30 cellular contexts compared by ENCODE assay signal in the genomic region with DNA sequence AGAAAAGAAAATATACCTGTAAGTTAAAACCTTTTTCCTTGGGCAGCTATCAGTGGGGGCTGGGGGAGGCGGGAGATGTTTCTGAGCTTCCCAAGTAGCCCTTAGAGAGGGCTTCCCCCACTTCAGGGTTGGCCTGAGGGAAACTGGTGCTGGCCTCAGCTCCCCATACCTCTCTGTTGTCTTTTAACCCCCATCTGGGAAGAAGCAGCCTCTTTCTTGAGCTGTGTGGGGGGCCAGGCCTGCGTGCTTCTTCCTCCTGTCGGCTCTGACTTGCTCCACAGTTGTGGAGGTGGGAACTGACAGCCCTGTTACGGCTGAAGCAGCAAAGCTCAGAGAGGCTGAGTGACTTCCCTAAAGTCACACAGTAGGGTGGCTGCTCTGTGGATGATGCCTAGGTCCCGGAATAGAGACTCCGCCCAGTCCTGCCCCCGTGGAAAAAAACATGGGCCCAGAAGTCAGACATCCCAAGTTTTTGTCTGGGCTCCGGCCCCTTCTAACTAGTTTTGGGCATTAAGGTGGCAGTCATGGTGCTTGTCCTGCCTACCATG. TPM values are rescaled to one million over a fixed set of nuclear protein-coding genes. Genes with fewer than 3 reads are reported as not detected.
DNase-seq lines count a peak whose midpoint lies in the region; ATAC-seq, FAIRE-seq and TF ChIP-seq lines count a peak whose summit lies in the region.
"Had no signal": no experiment of that assay in that cellular context is flagged by ENCODE, and none has a peak within 500 bp of the region (broad histone marks: within the 10 kb centered on the region; RNA-seq: fewer than 3 reads in every experiment).

No MANE protein-coding gene starts in this region.

- H2BK20ac ChIP-seq in H1 (ENCODE audit: low read length): no peak overlapping the region

- H3K4me2 ChIP-seq in H1 (ENCODE audit: insufficient read depth in 1 of 2, low read depth in 2 of 2, low read length in 2 of 2): no peak overlapping the region
- H3K4me2 ChIP-seq: BLaER1 had no signal

- H4K5ac ChIP-seq in H1 (ENCODE audit: insufficient read length, low read depth, low read length): no peak overlapping the region

- H3K4me3 ChIP-seq in HEK293 (ENCODE audit: low read depth, low read length) (no peak overlapping the region), WERI-Rb-1 (ENCODE audit: low read depth, low read length) (no peak overlapping the region; the same call in 1 of the 2 replicates), H1 (ENCODE audit: extremely low read depth in 1 of 4, insufficient read depth in 2 of 4, low read depth in 3 of 4, low read length in 4 of 4) (no peak overlapping the region)
- H3K4me3 ChIP-seq: BLaER1, GM12878 had no signal

- no peak overlapping the region for H2BK12ac ChIP-seq in H1 (ENCODE audit: low read depth, low read length)

- no peaks in the 10 kb centered on the region for H3K9me3 Mint-ChIP-seq in endothelial cell (ENCODE audit: unreplicated experiment)
- H3K9me3 Mint-ChIP-seq: CD14-positive monocyte; CD4-positive, alpha-beta memory T cell; CD4-positive, CD25-positive, alpha-beta regulatory T cell; CD8-positive, alpha-beta memory T cell had no signal

- H2AFZ ChIP-seq in H1 (ENCODE audit: low read length): no peak overlapping the region

- H3K9me3 ChIP-seq in HEK293 (ENCODE audit: control insufficient read depth, insufficient read depth, low read depth, low read length) (no peaks in the 10 kb centered on the region), WERI-Rb-1 (ENCODE audit: severe bottlenecking) (no peaks in the 10 kb centered on the region), H1 (ENCODE audit: insufficient read depth in 2 of 2, low read depth in 1 of 2, low read length in 1 of 2) (no peaks in the 10 kb centered on the region)
- H3K9me3 ChIP-seq: BE2C, BLaER1 had no signal

- H3K27me3 ChIP-seq in WERI-Rb-1 (ENCODE audit: insufficient read depth, low read depth, severe bottlenecking): no peaks in the 10 kb centered on the region
- no peaks in the 10 kb centered on the region; a peak in 1 of 7 replicates for H3K27me3 ChIP-seq in H1 (replicated peaks in 1 of 4; ENCODE audit: control insufficient read depth in 3 of 4, extremely low read depth in 1 of 4, insufficient read depth in 3 of 4, low read length in 3 of 4)
- H3K27me3 ChIP-seq: BE2C, BLaER1 had no signal

- H3K56ac ChIP-seq in H1 (replicated peaks; ENCODE audit: insufficient read length, low read depth, low read length): no peak overlapping the region

- H3K79me2 ChIP-seq in H1 (ENCODE audit: control insufficient read depth in 1 of 2, insufficient read depth in 2 of 2, low read length in 2 of 2): no peaks in the 10 kb centered on the region

- no peak overlapping the region for H4K91ac ChIP-seq in H1 (replicated peaks; ENCODE audit: insufficient read length, low read length)

- no peak for ATAC-seq in GM18519 (IDR thresholded peaks at IDR 0.05; ENCODE audit: low FRiP score, unreplicated experiment)
- ATAC-seq: GM12878 had no signal

- CTCF ChIA-PET in HEK293 (lab: Yijun Ruan, JAX) (no interaction called here), H1 (lab: Charles Lee; ENCODE audit: partially characterized antibody) (interaction anchor here (1.2 to 1.8 kb wide), 2 partner anchors 18 to 32 kb away, joined by 3 to 6 read pairs; no protein-coding TSS in a partner anchor)

- H3K23ac ChIP-seq in H1 (ENCODE audit: insufficient read length): no peak overlapping the region

- no peak overlapping the region for H3K14ac ChIP-seq in H1 (ENCODE audit: insufficient read length)

- 83% methylated on average over 8 of the region's 8 CpGs; no CpG with 5 or more reads in 1 of the 2 experiments for WGBS in H1 (ENCODE audit: extremely low coverage in 1 of 2, insufficient coverage in 1 of 2, insufficient read length in 1 of 2, insufficient replicate concordance in 2 of 2, low coverage in 1 of 2, low lambda C conversion rate in 2 of 2, missing lambda C conversion rate in 1 of 2), 2 experiments

- no peak for TF ChIP-seq RAD21 in H1 (IDR thresholded peaks at IDR 0.05 in 1 of 2, conservative IDR thresholded peaks at IDR 0.05 in 1 of 2; ENCODE audit: low read depth in 2 of 2, low read length in 2 of 2)

- no peak overlapping the region; the same call in 1 of the 2 replicates for H4K8ac ChIP-seq in H1 (ENCODE audit: extremely low read depth, insufficient read depth, low read length)

- no peak overlapping the region for H3K4me3 Mint-ChIP-seq in endothelial cell (ENCODE audit: unreplicated experiment)
- H3K4me3 Mint-ChIP-seq: CD14-positive monocyte; CD4-positive, alpha-beta memory T cell; CD4-positive, CD25-positive, alpha-beta regulatory T cell; CD8-positive, alpha-beta memory T cell had no signal

- H3K9ac ChIP-seq in H1 (replicated peaks in 1 of 4; ENCODE audit: extremely low read depth in 1 of 4, low read depth in 3 of 4, low read length in 3 of 4): no peak overlapping the region
- H3K9ac ChIP-seq: BLaER1 had no signal

- 0 out of 2 replicates have a peak overlapping the region, but pooled peaks have one; percentile 46 for H2BK15ac ChIP-seq in H1 (ENCODE audit: low read length)

- H3K36me3 ChIP-seq in HEK293 (ENCODE audit: control insufficient read depth in 2 of 2, insufficient read depth in 1 of 2, low read length in 2 of 2) (no peaks in the 10 kb centered on the region), WERI-Rb-1 (no peaks in the 10 kb centered on the region), H1 (ENCODE audit: control insufficient read depth in 2 of 4, insufficient read depth in 4 of 4, low read length in 3 of 4) (no peaks in the 10 kb centered on the region)
- H3K36me3 ChIP-seq: BE2C, BLaER1 had no signal

- DNase-seq in WERI-Rb-1 (no peak), H1 (ENCODE audit: low read depth in 1 of 2, low spot score in 2 of 2) (no peak), posterior vena cava (ENCODE audit: low spot score) (peak; percentile 42), kidney tubule cell (ENCODE audit: low spot score) (no peak), NCI-H1694 (lab: John Stamatoyannopoulos, UW) (no peak), endothelial cell (ENCODE audit: low spot score) (no peak)
- DNase-seq: 8988T; ACHN; BE2C; C1 segment of cervical spinal cord; CD4-positive, alpha-beta memory T cell; CD4-positive, CD25-positive, alpha-beta regulatory T cell; CD8-positive, alpha-beta memory T cell; COR-L47; DMS 273 treated with DMSO at 0.1 percent for 48 hours; DMS153; DMS53; DMS79; DND-41; EL; GDM1 had no signal

- H3K23me2 ChIP-seq in H1 (ENCODE audit: low read depth, low read length): no peaks in the 10 kb centered on the region

- no peak overlapping the region for H2AK5ac ChIP-seq in H1 (ENCODE audit: low read depth, low read length)

- no peak for TF ChIP-seq POLR2A in H1 (IDR thresholded peaks at IDR 0.05; ENCODE audit: control extremely low read depth in 1 of 2, low read depth in 2 of 2, low read length in 2 of 2)

- H3K36me3 Mint-ChIP-seq in endothelial cell (ENCODE audit: low read depth, unreplicated experiment): no peaks in the 10 kb centered on the region
- H3K36me3 Mint-ChIP-seq: CD14-positive monocyte; CD4-positive, alpha-beta memory T cell; CD4-positive, CD25-positive, alpha-beta regulatory T cell; CD8-positive, alpha-beta memory T cell had no signal

- intact Hi-C loops in posterior vena cava (cut with DNase I): no loop called here

- no peaks in the 10 kb centered on the region for H3K79me1 ChIP-seq in H1 (ENCODE audit: low read depth, low read length)

- H3K4me1 ChIP-seq in HEK293 (ENCODE audit: control insufficient read depth, insufficient read depth, low read length) (no peaks in the 10 kb centered on the region), H1 (replicated peaks in 1 of 4; ENCODE audit: control insufficient read depth in 3 of 4, insufficient read depth in 4 of 4, low read length in 3 of 4) (peaks cover 0 to 16% (median 13%) of the 10 kb centered on the region in 4 experiments; a peak in 5 of 7 replicates)
- H3K4me1 ChIP-seq: BE2C, BLaER1 had no signal

- H3K27me3 Mint-ChIP-seq in endothelial cell (ENCODE audit: unreplicated experiment): peaks cover 6% of the 10 kb centered on the region
- H3K27me3 Mint-ChIP-seq: CD4-positive, CD25-positive, alpha-beta regulatory T cell had no signal

- no peak for TF ChIP-seq EP300 in H1 (IDR thresholded peaks at IDR 0.05; ENCODE audit: borderline replicate concordance in 1 of 2, low read depth in 2 of 2, low read length in 2 of 2)

- no peak overlapping the region for H3K27ac ChIP-seq in HEK293 (ENCODE audit: extremely low read depth, low read depth, low read length)
- peak overlapping the region; percentile 74 for H3K27ac ChIP-seq in WERI-Rb-1
- no peak overlapping the region for H3K27ac ChIP-seq in H1 (ENCODE audit: low read depth, low read length)
- H3K27ac ChIP-seq: BLaER1 had no signal

- H3K27ac Mint-ChIP-seq in endothelial cell (ENCODE audit: unreplicated experiment): no peak overlapping the region
- H3K27ac Mint-ChIP-seq: CD14-positive monocyte; CD4-positive, alpha-beta memory T cell; CD4-positive, CD25-positive, alpha-beta regulatory T cell; CD8-positive, alpha-beta memory T cell had no signal

- FAIRE-seq in H1 (lab: Jason Lieb, UNC): no peak
- FAIRE-seq: A204.1, GM12878, GM12892, GM18507, GM19239 had no signal

- H3K4ac ChIP-seq in H1 (replicated peaks; ENCODE audit: insufficient read length, low read depth, low read length): no peak overlapping the region

- H3K4me1 Mint-ChIP-seq in endothelial cell (ENCODE audit: unreplicated experiment): no peaks in the 10 kb centered on the region
- H3K4me1 Mint-ChIP-seq: CD4-positive, alpha-beta memory T cell; CD4-positive, CD25-positive, alpha-beta regulatory T cell; CD8-positive, alpha-beta memory T cell had no signal

- H2BK5ac ChIP-seq in H1 (ENCODE audit: low read depth, low read length): no peak overlapping the region

- TF ChIP-seq CTCF in HEK293 (tag by site-specific recombination; IDR thresholded peaks at IDR 0.05) (no peak), WERI-Rb-1 (IDR thresholded peaks at IDR 0.05; ENCODE audit: low read depth, low read length) (no peak), H1 (IDR thresholded peaks at IDR 0.05; ENCODE audit: control extremely low read depth in 1 of 3, insufficient read depth in 1 of 3, low read depth in 1 of 3, low read length in 3 of 3) (no peak), endothelial cell (IDR thresholded peaks at IDR 0.05; ENCODE audit: unreplicated experiment) (no peak)

- H3K18ac ChIP-seq in H1 (ENCODE audit: extremely low read depth, low read length): no peak overlapping the region

- no peaks in the 10 kb centered on the region for H4K20me1 ChIP-seq in H1 (replicated peaks in 1 of 2; ENCODE audit: control insufficient read depth in 1 of 2, insufficient read depth in 2 of 2, low read length in 2 of 2)
- H4K20me1 ChIP-seq: BLaER1 had no signal

- POLR2A ChIA-PET in HEK293 (lab: Yijun Ruan, JAX): no interaction called here
- POLR2A ChIA-PET in H1 (lab: Charles Lee; ENCODE audit: partially characterized antibody): no interaction called here

- H2BK120ac ChIP-seq in H1 (replicated peaks; ENCODE audit: low read depth, low read length): no peak overlapping the region

RNA-seq across cellular contexts. Expression of gene ATP5PO, which starts 55.2 kb away (rescaled TPM):
- 267 and 271 TPM in 2 replicates for total RNA-seq in H1 (2021; fragmentation: NEBNext Ultra II Directional; extraction: Animal tissue kit (Norgen Biotek cat#: 25700))
- 152 and 251 TPM in 2 replicates for polyA plus RNA-seq in H1 (2011; rRNA removed)
- polyA plus RNA-seq in H1 (2011; cell fraction: cytosol; rRNA removed): 304 TPM
- 123 TPM for polyA plus RNA-seq in H1 (2011; cell fraction: nucleus; rRNA removed)
- polyA plus RNA-seq in H1 (2012, experiment 1 of 2): 327 to 385 TPM (median 339 TPM) in 4 replicates
- polyA plus RNA-seq in H1 (2012, experiment 2 of 2): 102 TPM
- 472 TPM for polyA plus RNA-seq in H1 (2013, experiment 1 of 2)
- 490 TPM for polyA plus RNA-seq in H1 (2013, experiment 2 of 2)
- 126 and 191 TPM in 2 replicates for polyA minus RNA-seq in H1 (2011; rRNA and poly(A)+ RNA removed)
- 69.6 TPM for polyA minus RNA-seq in H1 (2011; cell fraction: cytosol; rRNA and poly(A)+ RNA removed)
- polyA minus RNA-seq in H1 (2011; cell fraction: nucleus; rRNA and poly(A)+ RNA removed): 53.1 TPM
- total RNA-seq in posterior vena cava (100 to 1,000 TPM; 138 to 167 TPM), endothelial cell (ENCODE audit: unreplicated experiment) (218 TPM)
